10 cellular contexts compared by ENCODE assay signal in genomic region chr19:30183807-30184490, GRCh38.
"Had no signal": no experiment of that assay in that cellular context is flagged by ENCODE, and none has a peak within 500 bp of the region (broad histone marks: within the 10 kb centered on the region; RNA-seq: fewer than 3 reads in every experiment).

No MANE protein-coding gene starts in this region.

- H3K27ac Mint-ChIP-seq: HFFc6 had no signal

- DNase-seq: GM23248, GOT3, H7, HFFc6, IMR-90, KG1 had no signal

- ATAC-seq: HCT116, K562 had no signal

- H3K4me3 ChIP-seq: GM23248, HAP-1, K562 had no signal

- H3K4me1 ChIP-seq: HAP-1 had no signal

- H3K4me3 Mint-ChIP-seq: HFFc6 had no signal

- FAIRE-seq: HTR-8/SVneo, K562 had no signal

- H3K27ac ChIP-seq: GM23248 had no signal
